In the genomic region with DNA sequence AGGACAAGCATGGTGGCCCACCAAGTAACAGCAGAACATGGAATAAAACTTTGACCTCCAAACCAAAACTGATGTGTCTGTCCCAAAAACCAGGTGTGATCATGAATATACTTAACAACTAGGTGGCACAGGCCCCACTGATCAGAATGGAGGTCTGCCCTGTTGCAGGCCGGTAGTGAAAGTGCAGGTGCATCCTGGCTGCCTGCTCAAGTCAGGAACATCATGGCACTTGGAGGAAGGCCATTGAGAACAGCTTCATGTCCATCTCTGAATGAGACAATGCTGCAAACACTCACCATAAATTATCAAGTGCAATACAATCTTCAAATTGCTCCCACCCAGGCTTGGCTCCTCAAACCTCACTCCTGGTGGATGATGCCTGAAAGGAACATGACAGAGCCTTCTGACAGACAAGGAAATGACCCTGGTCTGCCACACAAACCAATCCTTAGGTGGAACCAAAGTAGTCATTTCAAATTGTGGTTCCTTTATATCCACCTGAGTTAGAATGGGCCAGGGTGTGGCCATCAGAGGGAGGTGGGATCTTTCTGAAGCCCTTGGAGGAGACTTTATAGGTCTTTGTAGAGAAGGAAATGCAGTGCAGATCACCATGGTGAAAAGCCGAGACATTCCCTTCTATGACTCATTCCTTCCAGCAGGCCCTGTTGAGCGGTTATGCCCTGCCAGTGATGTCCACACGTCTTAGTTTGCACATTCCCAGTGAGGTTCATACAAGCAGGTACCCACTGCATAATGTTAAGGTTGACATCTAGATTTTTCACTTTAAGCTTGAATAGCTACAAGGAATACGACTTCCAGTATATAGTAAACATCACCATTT, we compare ENCODE assay signal across 13 cellular contexts. TPM values are rescaled to one million over a fixed set of nuclear protein-coding genes. Genes with fewer than 3 reads are reported as not detected.
DNase-seq lines count a peak whose midpoint lies in the region; ATAC-seq and TF ChIP-seq lines count a peak whose summit lies in the region.
"Had no signal": no experiment of that assay in that cellular context is flagged by ENCODE, and none has a peak within 500 bp of the region (broad histone marks: within the 10 kb centered on the region; RNA-seq: fewer than 3 reads in every experiment).

No MANE protein-coding gene starts in this region.

- H3K36me3 Mint-ChIP-seq in endodermal cell (ENCODE audit: low read depth) = no peaks in the 10 kb centered on the region

- no peaks in the 10 kb centered on the region for H3K36me3 ChIP-seq in PC-3 (ENCODE audit: low read depth, low read length)
- H3K36me3 ChIP-seq in endodermal cell (ENCODE audit: control insufficient read depth, insufficient read depth, low read length) = no peaks in the 10 kb centered on the region
- H3K36me3 ChIP-seq in prostate gland = no peaks in the 10 kb centered on the region
- H3K36me3 ChIP-seq in colonic mucosa = no peaks in the 10 kb centered on the region

- WGBS in endodermal cell (ENCODE audit: insufficient coverage in 1 of 2, insufficient read length in 1 of 2), 2 experiments = 74 to 92% methylated on average over 3 to 5 of the region's 5 CpGs
- WGBS in prostate gland = 70% methylated on average over 5 of the region's 5 CpGs

- H3K27ac Mint-ChIP-seq in endodermal cell = no peak overlapping the region
- H3K27ac Mint-ChIP-seq: stimulated activated naive CD8-positive, alpha-beta T cell treated with anti-CD3 and anti-CD28 coated beads, Interleukin-15, amount 100 ng/mL, for 72 hours had no signal

- no peak for TF ChIP-seq POLR2A in prostate gland (IDR thresholded peaks at IDR 0.05)

- peak; percentile 90 for ATAC-seq in PC-3
- ATAC-seq in HG03095 (IDR thresholded peaks at IDR 0.05; ENCODE audit: unreplicated experiment) = no peak
- ATAC-seq: stimulated activated naive CD8-positive, alpha-beta T cell treated with anti-CD3 and anti-CD28 coated beads, Interleukin-15, amount 100 ng/mL, for 72 hours had no signal

- no peaks in the 10 kb centered on the region for H3K27me3 Mint-ChIP-seq in endodermal cell (ENCODE audit: insufficient read depth)
- H3K27me3 Mint-ChIP-seq: stimulated activated naive CD8-positive, alpha-beta T cell treated with anti-CD3 and anti-CD28 coated beads, Interleukin-15, amount 100 ng/mL, for 72 hours had no signal

- POLR2A ChIA-PET in PC-3 (lab: Charles Lee; ENCODE audit: unreplicated experiment) = no interaction called here

- H3K4me3 ChIP-seq in PC-3 (ENCODE audit: low read length) (no peak overlapping the region), endodermal cell (ENCODE audit: low read length) (no peak overlapping the region), prostate gland (no peak overlapping the region), colonic mucosa (no peak overlapping the region)

- H4K20me1 ChIP-seq in PC-3 (ENCODE audit: low read length) = no peaks in the 10 kb centered on the region

- H3K9me2 ChIP-seq in PC-3 (replicated peaks; ENCODE audit: low read length) = no peaks in the 10 kb centered on the region

- H3K4me2 ChIP-seq in PC-3 (ENCODE audit: low read length) = no peak overlapping the region

- no TSS peak for BruUV-seq in PC-3 (replicated peaks; lab: Mats Ljungman, UMichigan)

- H3K4me3 Mint-ChIP-seq in endodermal cell = no peak overlapping the region
- H3K4me3 Mint-ChIP-seq: stimulated activated naive CD8-positive, alpha-beta T cell treated with anti-CD3 and anti-CD28 coated beads, Interleukin-15, amount 100 ng/mL, for 72 hours had no signal

- H3K79me2 ChIP-seq in PC-3 (ENCODE audit: low read length) = no peaks in the 10 kb centered on the region

- H3K4me1 Mint-ChIP-seq in endodermal cell = peaks cover 23% of the 10 kb centered on the region
- H3K4me1 Mint-ChIP-seq: stimulated activated naive CD8-positive, alpha-beta T cell treated with anti-CD3 and anti-CD28 coated beads, Interleukin-15, amount 100 ng/mL, for 72 hours had no signal

- H3K27me3 ChIP-seq in PC-3 (ENCODE audit: low read length) (no peaks in the 10 kb centered on the region), endodermal cell (ENCODE audit: control insufficient read depth, insufficient read depth, low read length, poor library complexity, severe bottlenecking) (no peaks in the 10 kb centered on the region), prostate gland (replicated peaks; ENCODE audit: insufficient read depth) (no peaks in the 10 kb centered on the region), colonic mucosa (no peaks in the 10 kb centered on the region)

- no peak overlapping the region for H3K27ac ChIP-seq in PC-3 (ENCODE audit: low read length)
- no peak overlapping the region for H3K27ac ChIP-seq in endodermal cell (ENCODE audit: low read depth, low read length)
- no peak overlapping the region for H3K27ac ChIP-seq in prostate gland
- H3K27ac ChIP-seq in colonic mucosa = no peak overlapping the region

- no peak for TF ChIP-seq CTCF in PC-3 (conservative IDR thresholded peaks at IDR 0.05; ENCODE audit: low read depth, low read length)
- no peak for TF ChIP-seq CTCF in endodermal cell (conservative IDR thresholded peaks at IDR 0.05)
- no peak for TF ChIP-seq CTCF in prostate gland (IDR thresholded peaks at IDR 0.05)
- no peak for TF ChIP-seq CTCF in colonic mucosa (IDR thresholded peaks at IDR 0.05)

- H3K9me3 ChIP-seq in PC-3 (ENCODE audit: low read length) (no peaks in the 10 kb centered on the region), endodermal cell (ENCODE audit: control insufficient read depth, low read length) (no peaks in the 10 kb centered on the region), prostate gland (no peaks in the 10 kb centered on the region), colonic mucosa (no peaks in the 10 kb centered on the region)

- intact Hi-C loops in PC-3 (cut with micrococcal nuclease) (no loop called here), prostate gland (cut with DNase I) (no loop called here), colonic mucosa (cut with DNase I) (no loop called here)

- CTCF ChIA-PET in PC-3 (lab: Charles Lee) = no interaction called here

- H3K9ac ChIP-seq in PC-3 (ENCODE audit: low read length) (no peak overlapping the region), endodermal cell (ENCODE audit: extremely low read depth, low read length, poor library complexity, severe bottlenecking) (no peak overlapping the region), colonic mucosa (ENCODE audit: low read depth in 2 of 2, low read length in 2 of 2) (no peak overlapping the region)

- no peak overlapping the region for H2AFZ ChIP-seq in PC-3 (ENCODE audit: low read length)

- H3K9me3 Mint-ChIP-seq in endodermal cell = no peaks in the 10 kb centered on the region
- H3K9me3 Mint-ChIP-seq: stimulated activated naive CD8-positive, alpha-beta T cell treated with anti-CD3 and anti-CD28 coated beads, Interleukin-15, amount 100 ng/mL, for 72 hours had no signal

- DNase-seq in ELR (ENCODE audit: low read depth) = peak; percentile 39
- peak; percentile 79 for DNase-seq in PC-3
- peak; percentile 73 for DNase-seq in endodermal cell
- DNase-seq in myocyte (ENCODE audit: low read depth) = peak; percentile 68
- DNase-seq in DMS153 (lab: John Stamatoyannopoulos, UW) = no peak
- DNase-seq in prostate gland (ENCODE audit: low spot score) = no peak
- no peak for DNase-seq in colonic mucosa
- DNase-seq: activated CD4-positive, CD25-positive, alpha-beta regulatory T cell; activated naive CD4-positive, alpha-beta T cell treated with anti-CD3 and anti-CD28 coated beads, Interleukin-2, amount 50 U/mL, for 16 hours; DMS79; stimulated activated CD4-positive, alpha-beta T cell treated with anti-CD3 and anti-CD28 coated beads, Interleukin-15, amount 100 ng/mL, for 24 hours; stimulated activated naive CD8-positive, alpha-beta T cell treated with anti-CD3 and anti-CD28 coated beads, Interleukin-15, amount 100 ng/mL, for 72 hours had no signal

- H3K4me1 ChIP-seq in PC-3 (ENCODE audit: insufficient read depth, low read length) (peaks cover 23% of the 10 kb centered on the region), endodermal cell (ENCODE audit: control insufficient read depth, insufficient read depth, low read length) (no peaks in the 10 kb centered on the region), prostate gland (replicated peaks) (no peaks in the 10 kb centered on the region), colonic mucosa (no peaks in the 10 kb centered on the region)

- no peaks in the 10 kb centered on the region for H3F3A ChIP-seq in PC-3 (ENCODE audit: low read length, unreplicated experiment)

RNA-seq across cellular contexts. Expression of gene EGLN3, which starts 36.0 kb away (rescaled TPM):
- 2.8 and 3.2 TPM in 2 replicates for total RNA-seq in PC-3 (2014; rRNA removed)
- total RNA-seq in endodermal cell = 10 to 100 TPM; 13.4 to 18.1 TPM
- 12.6 TPM for polyA plus RNA-seq in endodermal cell (2013, experiment 1 of 2)
- polyA plus RNA-seq in endodermal cell (2013, experiment 2 of 2) = 14.5 TPM
- 78.0 and 98.0 TPM in 2 replicates for total RNA-seq in myocyte
- 71.5 TPM for polyA plus RNA-seq in myocyte (2012)
- total RNA-seq in prostate gland = 1 to 10 TPM; 6.1 to 6.8 TPM
- total RNA-seq in colonic mucosa = 100 to 1,000 TPM in 1 of 2 donors, 10 to 100 TPM in 1; 86.3 to 292 TPM

Comparison
In these comparisons a context has a peak if more than half of its experiments do, and no peak if none do; other contexts are left out.
1. DNase-seq: peak in ELR (single experiment), PC-3 (single experiment), endodermal cell (single experiment) and myocyte (single experiment); none in DMS153 (single experiment), prostate gland (single experiment) and colonic mucosa (single experiment).